In the genomic region with DNA sequence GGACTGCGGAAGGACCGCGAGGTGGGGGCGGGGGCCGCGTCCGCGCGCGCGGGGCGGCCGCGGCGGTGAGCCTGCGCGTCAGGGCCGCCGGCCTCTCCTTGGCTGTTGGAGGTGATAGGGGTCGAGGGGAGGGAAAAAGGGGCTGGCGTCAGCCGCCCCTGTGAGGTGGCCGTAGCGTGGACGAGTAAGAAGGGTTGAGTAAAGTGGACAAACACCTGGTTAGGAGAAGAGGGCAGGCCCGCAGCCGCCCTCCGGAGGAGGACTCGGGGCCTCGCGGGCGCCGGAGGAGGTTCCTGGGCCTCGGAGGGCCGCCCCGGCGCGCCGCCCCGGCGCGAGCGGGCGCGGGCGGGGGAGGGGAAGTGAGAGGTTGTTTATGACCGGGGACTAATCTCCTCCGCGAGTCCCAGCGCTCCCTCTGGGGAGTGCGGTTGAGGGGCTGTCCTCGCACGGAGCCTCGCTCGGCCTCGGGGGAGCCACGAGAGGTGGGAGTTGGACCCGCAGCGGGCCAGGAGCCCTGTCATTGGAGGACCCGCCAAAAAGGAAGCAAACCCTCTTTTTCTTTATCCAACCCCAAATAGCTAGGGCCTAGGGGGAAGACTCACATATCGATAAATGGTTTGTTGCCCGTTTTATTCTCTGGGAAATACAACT, we compare ENCODE assay signal across 8 cellular contexts. TPM values are rescaled to one million over a fixed set of nuclear protein-coding genes. Genes with fewer than 3 reads are reported as not detected.
A peak's percentile ranks its signal among the peaks of the same experiment; 100 is the strongest.
DNase-seq lines count a peak whose midpoint lies in the region; ATAC-seq and TF ChIP-seq lines count a peak whose summit lies in the region.

No MANE protein-coding gene starts in this region.

- peaks cover 31% of the 10 kb centered on the region for H3K4me1 Mint-ChIP-seq in activated T-helper 2 cell treated with anti-CD3 and anti-CD28 coated beads, Interferon-gamma antibody, Interleukin-2, Interleukin-4, amounts not matched to agents 10 μg/mL and 5 μg/mL and 100 μg/mL, durations not matched to agents 14 hours and 24 hours and 36 hours (ENCODE audit: low read depth)

- no peaks in the 10 kb centered on the region for H4K20me1 ChIP-seq in osteoblast (ENCODE audit: insufficient read depth, low read length)

- H3K27me3 Mint-ChIP-seq in activated T-helper 2 cell treated with anti-CD3 and anti-CD28 coated beads, Interferon-gamma antibody, Interleukin-2, Interleukin-4, amounts not matched to agents 10 μg/mL and 5 μg/mL and 100 μg/mL, durations not matched to agents 14 hours and 24 hours and 36 hours (ENCODE audit: low read depth) = no peaks in the 10 kb centered on the region

- H3K36me3 ChIP-seq in osteoblast (ENCODE audit: insufficient read depth, low read length) = peaks cover 40% of the 10 kb centered on the region
- no peaks in the 10 kb centered on the region for H3K36me3 ChIP-seq in testis (ENCODE audit: low read depth, missing control alignments)

- intact Hi-C loops in activated T-helper 2 cell treated with anti-CD3 and anti-CD28 coated beads, Interferon-gamma antibody, Interleukin-2, Interleukin-4, amounts not matched to agents 10 μg/mL and 5 μg/mL and 100 μg/mL, durations not matched to agents 14 hours and 24 hours and 36 hours (cut with micrococcal nuclease) = loop anchor here (1.0 to 10.0 kb wide), 10 partner anchors 51 to 1199 kb away; a partner anchor contains a TSS
- intact Hi-C loops in testis (cut with DNase I; ENCODE audit: low total_unique reads) = loop anchor here (5.0 to 10.0 kb wide), 2 partner anchors 131 to 349 kb away; a partner anchor contains a TSS

- no peak for TF ChIP-seq CTCF in C4-2B (conservative IDR thresholded peaks at IDR 0.05)
- TF ChIP-seq CTCF in foreskin keratinocyte (conservative IDR thresholded peaks at IDR 0.05) = no peak
- TF ChIP-seq CTCF in osteoblast (IDR thresholded peaks at IDR 0.05; ENCODE audit: extremely low read depth, low read depth, low read length) = no peak
- TF ChIP-seq CTCF in testis (IDR thresholded peaks at IDR 0.05) = no peak

- ATAC-seq in HG03432 (IDR thresholded peaks at IDR 0.05; ENCODE audit: unreplicated experiment) = peak; percentile 45
- peak; percentile 53 for ATAC-seq in foreskin keratinocyte

- peak overlapping the region; percentile 94 for H3K4me3 Mint-ChIP-seq in activated T-helper 2 cell treated with anti-CD3 and anti-CD28 coated beads, Interferon-gamma antibody, Interleukin-2, Interleukin-4, amounts not matched to agents 10 μg/mL and 5 μg/mL and 100 μg/mL, durations not matched to agents 14 hours and 24 hours and 36 hours (ENCODE audit: low read depth)

- peak overlapping the region; percentile 87 for H3K4me3 ChIP-seq in osteoblast (ENCODE audit: insufficient read depth, low read length)
- H3K4me3 ChIP-seq in testis = peak overlapping the region; percentile 76

- peak overlapping the region; percentile 90 for H2AFZ ChIP-seq in osteoblast (ENCODE audit: low read length)

- H3K4me1 ChIP-seq in foreskin keratinocyte (peaks cover 28% of the 10 kb centered on the region), osteoblast (ENCODE audit: insufficient read depth, low read length) (peaks cover 18% of the 10 kb centered on the region), testis (peaks cover 13% of the 10 kb centered on the region)

- peak; percentile 24 for DNase-seq in GM19240 (ENCODE audit: insufficient read length, low spot score)
- DNase-seq in OCI-M1 (lab: John Stamatoyannopoulos, UW) = peak; percentile 95
- DNase-seq in activated T-helper 2 cell treated with anti-CD3 and anti-CD28 coated beads, Interferon-gamma antibody, Interleukin-2, Interleukin-4, amounts not matched to agents 10 μg/mL and 5 μg/mL and 100 μg/mL, durations not matched to agents 14 hours and 24 hours and 36 hours (ENCODE audit: low spot score) = peak; percentile 81
- DNase-seq in foreskin keratinocyte = peak; percentile 55 to 76
- DNase-seq in osteoblast (ENCODE audit: insufficient read length, low spot score, missing footprints) = peak; percentile 94
- peak; percentile 78 for DNase-seq in testis

- 1% methylated on average over 32 to 55 of the region's 62 CpGs for whole genome bisulfite sequencing in testis, 2 donors

- H3K4me2 ChIP-seq in osteoblast (ENCODE audit: insufficient read depth, low read length) = peak overlapping the region; percentile 100

- peaks cover 3% of the 10 kb centered on the region for H3K9me3 Mint-ChIP-seq in activated T-helper 2 cell treated with anti-CD3 and anti-CD28 coated beads, Interferon-gamma antibody, Interleukin-2, Interleukin-4, amounts not matched to agents 10 μg/mL and 5 μg/mL and 100 μg/mL, durations not matched to agents 14 hours and 24 hours and 36 hours

- peaks cover 64% of the 10 kb centered on the region for H3K36me3 Mint-ChIP-seq in activated T-helper 2 cell treated with anti-CD3 and anti-CD28 coated beads, Interferon-gamma antibody, Interleukin-2, Interleukin-4, amounts not matched to agents 10 μg/mL and 5 μg/mL and 100 μg/mL, durations not matched to agents 14 hours and 24 hours and 36 hours (ENCODE audit: low read depth)

- H3K27me3 ChIP-seq in foreskin keratinocyte (no peaks in the 10 kb centered on the region), osteoblast (ENCODE audit: insufficient read depth, low read length) (no peaks in the 10 kb centered on the region), testis (no peaks in the 10 kb centered on the region)

- H3K27ac ChIP-seq in C4-2B (peak overlapping the region; percentile 96), foreskin keratinocyte (peak overlapping the region; percentile 90), osteoblast (ENCODE audit: low read depth, low read length) (peak overlapping the region; percentile 85), testis (peak overlapping the region; percentile 93 to 96)

- no peaks in the 10 kb centered on the region for H3K9me3 ChIP-seq in osteoblast (ENCODE audit: low read depth, low read length)
- no peaks in the 10 kb centered on the region for H3K9me3 ChIP-seq in testis

- peak overlapping the region; percentile 96 for H3K27ac Mint-ChIP-seq in activated T-helper 2 cell treated with anti-CD3 and anti-CD28 coated beads, Interferon-gamma antibody, Interleukin-2, Interleukin-4, amounts not matched to agents 10 μg/mL and 5 μg/mL and 100 μg/mL, durations not matched to agents 14 hours and 24 hours and 36 hours

- TF ChIP-seq POLR2A in testis (IDR thresholded peaks at IDR 0.05) = no peak

- H3K79me2 ChIP-seq in osteoblast (ENCODE audit: insufficient read depth, low read length) = peaks cover 36% of the 10 kb centered on the region

RNA-seq across cellular contexts. Expression of a gene that starts 0.6 kb away (rescaled TPM):
- 54.9 and 55.9 TPM in 2 replicates for total RNA-seq in activated T-helper 2 cell treated with anti-CD3 and anti-CD28 coated beads, Interferon-gamma antibody, Interleukin-2, Interleukin-4, amounts not matched to agents 10 μg/mL and 5 μg/mL and 100 μg/mL, durations not matched to agents 14 hours and 24 hours and 36 hours
- 37.9 and 38.2 TPM in 2 replicates for total RNA-seq in foreskin keratinocyte
- polyA plus RNA-seq in foreskin keratinocyte = 7.8 and 9.9 TPM in 2 replicates
- total RNA-seq in osteoblast = 40.5 and 47.4 TPM in 2 replicates
- 100 to 1,000 TPM in 1 of 2 donors, 10 to 100 TPM in 1; 97.6 to 132 TPM for total RNA-seq in testis
- polyA plus RNA-seq in testis (ENCODE audit: insufficient read depth, low read depth, low replicate concordance) = 130 TPM

Comparison
In these comparisons a context has a peak if more than half of its experiments do, and no peak if none do; other contexts are left out.
1. Peak in every context shown above with its lines: DNase-seq, ATAC-seq, H3K4me3 ChIP-seq and H3K27ac ChIP-seq.
2. DNase-seq: peak in every context shown above with its lines; median percentile 95 in OCI-M1; 94 in osteoblast; 81 in activated T-helper 2 cell treated with anti-CD3 and anti-CD28 coated beads, Interferon-gamma antibody, Interleukin-2, Interleukin-4, amounts not matched to agents 10 μg/mL and 5 μg/mL and 100 μg/mL, durations not matched to agents 14 hours and 24 hours and 36 hours; 78 in testis; 66 in foreskin keratinocyte; 24 in GM19240.